9 cellular contexts compared by ENCODE assay signal in the genomic region with DNA sequence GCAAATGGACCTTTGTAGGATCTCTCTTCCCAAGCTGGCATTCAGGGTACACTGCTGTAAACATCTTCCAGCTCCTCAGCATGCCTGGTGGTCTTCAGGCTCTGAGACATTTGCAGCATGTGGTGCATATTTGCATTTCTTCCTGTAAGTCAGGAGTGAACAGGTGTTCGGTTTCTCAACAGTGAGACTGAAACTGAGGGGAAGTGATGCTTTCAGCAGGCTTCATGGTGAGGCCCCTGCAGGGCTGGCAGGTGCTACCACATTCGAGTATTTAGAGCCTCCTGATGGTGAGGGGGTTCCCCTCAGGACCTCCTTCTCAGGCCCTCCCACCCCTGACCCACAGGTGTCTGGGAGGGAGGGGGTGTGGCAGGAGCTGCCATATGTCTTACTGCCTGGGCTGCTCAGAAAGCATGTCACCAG. TPM values are rescaled to one million over a fixed set of nuclear protein-coding genes. Genes with fewer than 3 reads are reported as not detected.
DNase-seq lines count a peak whose midpoint lies in the region; ATAC-seq and TF ChIP-seq lines count a peak whose summit lies in the region.
"Had no signal": no experiment of that assay in that cellular context is flagged by ENCODE, and none has a peak within 500 bp of the region (broad histone marks: within the 10 kb centered on the region; RNA-seq: fewer than 3 reads in every experiment).

No MANE protein-coding gene starts in this region.

- H3K27ac Mint-ChIP-seq in T-helper 17 cell, result peak overlapping the region; percentile 43

- H3K9me3 ChIP-seq in T-helper 17 cell (ENCODE audit: control insufficient read depth, low read length, poor library complexity, severe bottlenecking), result no peaks in the 10 kb centered on the region
- H3K9me3 ChIP-seq in ascending aorta, result no peaks in the 10 kb centered on the region

- no peaks in the 10 kb centered on the region for H3K27me3 Mint-ChIP-seq in T-helper 17 cell

- peak; percentile 96 for ATAC-seq in GM19372 (IDR thresholded peaks at IDR 0.05; ENCODE audit: low read depth, unreplicated experiment)
- peak; percentile 93 for ATAC-seq in HG03108 (IDR thresholded peaks at IDR 0.05; ENCODE audit: unreplicated experiment)
- ATAC-seq in T-helper 17 cell, result peak; percentile 84
- no peak for ATAC-seq in SK-N-SH treated with all-trans-retinoic acid at 6 μM for 48 hours

- no peaks in the 10 kb centered on the region for H3K4me1 ChIP-seq in ascending aorta

- H3K4me3 ChIP-seq in ascending aorta, result no peak overlapping the region

- H3K27ac ChIP-seq in ascending aorta, result no peak overlapping the region

- peak; percentile 8 for DNase-seq in GF-D8 (lab: John Stamatoyannopoulos, UW)
- DNase-seq in T-helper 17 cell, result no peak
- no peak for DNase-seq in Kasumi-1 (lab: John Stamatoyannopoulos, UW)
- DNase-seq in iPS-NIHi7 (ENCODE audit: extremely low spot score), result no peak
- no peak for DNase-seq in ascending aorta (ENCODE audit: low spot score in 2 of 2)

- no peaks in the 10 kb centered on the region for H3K36me3 ChIP-seq in ascending aorta

- no peak for TF ChIP-seq CTCF in ascending aorta (IDR thresholded peaks at IDR 0.05)

- H3K4me1 Mint-ChIP-seq in T-helper 17 cell, result peaks cover 3% of the 10 kb centered on the region

- H3K4me3 Mint-ChIP-seq in T-helper 17 cell, result peak overlapping the region; percentile 3

- intact Hi-C loops in ascending aorta (cut with DNase I), result no loop called here

- no peaks in the 10 kb centered on the region for H3K27me3 ChIP-seq in ascending aorta

- no peaks in the 10 kb centered on the region for H3K36me3 Mint-ChIP-seq in T-helper 17 cell (ENCODE audit: low read depth)

TF ChIP-seq in SK-N-SH treated with all-trans-retinoic acid at 6 μM for 48 hours, 23 proteins besides CTCF, POLR2A, EP300 and RAD21:
- TF ChIP-seq, protein P1, sequence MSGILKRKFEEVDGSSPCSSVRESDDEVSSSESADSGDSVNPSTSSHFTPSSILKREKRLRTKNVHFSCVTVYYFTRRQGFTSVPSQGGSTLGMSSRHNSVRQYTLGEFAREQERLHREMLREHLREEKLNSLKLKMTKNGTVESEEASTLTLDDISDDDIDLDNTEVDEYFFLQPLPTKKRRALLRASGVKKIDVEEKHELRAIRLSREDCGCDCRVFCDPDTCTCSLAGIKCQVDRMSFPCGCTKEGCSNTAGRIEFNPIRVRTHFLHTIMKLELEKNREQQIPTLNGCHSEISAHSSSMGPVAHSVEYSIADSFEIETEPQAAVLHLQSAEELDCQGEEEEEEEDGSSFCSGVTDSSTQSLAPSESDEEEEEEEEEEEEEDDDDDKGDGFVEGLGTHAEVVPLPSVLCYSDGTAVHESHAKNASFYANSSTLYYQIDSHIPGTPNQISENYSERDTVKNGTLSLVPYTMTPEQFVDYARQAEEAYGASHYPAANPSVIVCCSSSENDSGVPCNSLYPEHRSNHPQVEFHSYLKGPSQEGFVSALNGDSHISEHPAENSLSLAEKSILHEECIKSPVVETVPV (CRISPR knock-in tag; IDR thresholded peaks at IDR 0.05), result no peak
- TF ChIP-seq ISL1 (CRISPR knock-in tag; IDR thresholded peaks at IDR 0.05) (no peak), TCF4 (CRISPR knock-in tag; IDR thresholded peaks at IDR 0.05; ENCODE audit: borderline replicate concordance) (no peak), ZNF70 (CRISPR knock-in tag; IDR thresholded peaks at IDR 0.05) (no peak), ZC3H10 (CRISPR knock-in tag; IDR thresholded peaks at IDR 0.05) (no peak), ZNF565 (CRISPR knock-in tag; conservative IDR thresholded peaks at IDR 0.05; ENCODE audit: low read depth) (no peak), ZFP3 (CRISPR knock-in tag; IDR thresholded peaks at IDR 0.05) (no peak), OSR1 (CRISPR knock-in tag; IDR thresholded peaks at IDR 0.05) (no peak), ESRRG (CRISPR knock-in tag; IDR thresholded peaks at IDR 0.05) (no peak), ZNF8 (CRISPR knock-in tag; IDR thresholded peaks at IDR 0.05) (no peak), PPARA (CRISPR knock-in tag; IDR thresholded peaks at IDR 0.05; ENCODE audit: borderline replicate concordance) (no peak), SNAI2 (CRISPR knock-in tag; IDR thresholded peaks at IDR 0.05) (no peak), RARB (CRISPR knock-in tag; IDR thresholded peaks at IDR 0.05) (no peak)
- TF ChIP-seq, protein P2, sequence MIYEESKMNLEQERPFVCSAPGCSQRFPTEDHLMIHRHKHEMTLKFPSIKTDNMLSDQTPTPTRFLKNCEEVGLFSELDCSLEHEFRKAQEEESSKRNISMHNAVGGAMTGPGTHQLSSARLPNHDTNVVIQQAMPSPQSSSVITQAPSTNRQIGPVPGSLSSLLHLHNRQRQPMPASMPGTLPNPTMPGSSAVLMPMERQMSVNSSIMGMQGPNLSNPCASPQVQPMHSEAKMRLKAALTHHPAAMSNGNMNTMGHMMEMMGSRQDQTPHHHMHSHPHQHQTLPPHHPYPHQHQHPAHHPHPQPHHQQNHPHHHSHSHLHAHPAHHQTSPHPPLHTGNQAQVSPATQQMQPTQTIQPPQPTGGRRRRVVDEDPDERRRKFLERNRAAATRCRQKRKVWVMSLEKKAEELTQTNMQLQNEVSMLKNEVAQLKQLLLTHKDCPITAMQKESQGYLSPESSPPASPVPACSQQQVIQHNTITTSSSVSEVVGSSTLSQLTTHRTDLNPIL (CRISPR knock-in tag; IDR thresholded peaks at IDR 0.05; ENCODE audit: low read depth), result no peak

RNA-seq across cellular contexts. Expression of gene MYBL2, which starts 15.1 kb away (rescaled TPM):
- total RNA-seq in T-helper 17 cell (1 to 10 TPM in 1 of 2 donors, under 1 TPM in 1; 0.44 to 1.6 TPM), ascending aorta (not detected)

RNA-seq across cellular contexts. Expression of gene GTSF1L, which starts 44.8 kb away (rescaled TPM):
- total RNA-seq in T-helper 17 cell (not detected), ascending aorta (not detected)
- total RNA-seq: T-helper 1 cell treated with Interleukin-12 subunit alpha and Interleukin-12 subunit beta and Interleukin-4 antibody, amounts not matched to agents 30 ng/mL and 1 ng/mL, for 36 hours had no signal
